In genomic region chr5:109744261-109744660, GRCh38 we compare ENCODE assay signal across 15 cellular contexts. TPM values are rescaled to one million over a fixed set of nuclear protein-coding genes. Genes with fewer than 3 reads are reported as not detected.
A peak's percentile ranks its signal among the peaks of the same experiment; 100 is the strongest.
DNase-seq lines count a peak whose midpoint lies in the region; ATAC-seq and TF ChIP-seq lines count a peak whose summit lies in the region.
"Had no signal": no experiment of that assay in that cellular context is flagged by ENCODE, and none has a peak within 500 bp of the region (broad histone marks: within the 10 kb centered on the region; RNA-seq: fewer than 3 reads in every experiment).

No MANE protein-coding gene starts in this region.

- H3K9me3 ChIP-seq in CD4-positive, alpha-beta T cell (ENCODE audit: control insufficient read depth, low read length) = no peaks in the 10 kb centered on the region
- H3K9me3 ChIP-seq in MG63 = no peaks in the 10 kb centered on the region
- H3K9me3 ChIP-seq in mammary epithelial cell (replicated peaks; ENCODE audit: insufficient read depth, low read length) = no peaks in the 10 kb centered on the region
- H3K9me3 ChIP-seq: Peyer's patch had no signal

- no peak for DNase-seq in CD4-positive, alpha-beta T cell
- DNase-seq in MG63 (peak; percentile 63), mammary epithelial cell (no peak), mesothelial cell of epicardium (ENCODE audit: low spot score in 2 of 2, unreplicated experiment in 2 of 2) (no peak), SW 1271 (lab: John Stamatoyannopoulos, UW) (no peak)
- no peak for DNase-seq in stimulated activated naive CD4-positive, alpha-beta T cell treated with Interleukin-2 at 50 U/mL for 16 hours (lab: John Stamatoyannopoulos, UW)
- DNase-seq: NCI-H2081; NCI-H526 treated with DMSO at 0.1 percent for 48 hours; Peyer's patch; stimulated activated naive CD8-positive, alpha-beta T cell treated with anti-CD3 and anti-CD28 coated beads, Interleukin-15, amount 100 ng/mL, for 72 hours; T-cell; WERI-Rb-1 had no signal

- peak overlapping the region; percentile 43 for H3K27ac Mint-ChIP-seq in CD4-positive, alpha-beta T cell
- peak overlapping the region; percentile 18 for H3K27ac Mint-ChIP-seq in mesothelial cell of epicardium
- H3K27ac Mint-ChIP-seq: activated T-helper 2 cell treated with anti-CD3 and anti-CD28 coated beads, Interferon-gamma antibody, Interleukin-2, Interleukin-4, amounts not matched to agents 10 μg/mL and 5 μg/mL and 100 μg/mL, durations not matched to agents 14 hours and 24 hours and 36 hours; T-cell had no signal

- no peak for ATAC-seq in CD4-positive, alpha-beta T cell (ENCODE audit: poor library complexity)
- ATAC-seq in HG03108 (IDR thresholded peaks at IDR 0.05; ENCODE audit: unreplicated experiment) (no peak), GM21526 (IDR thresholded peaks at IDR 0.05; ENCODE audit: low FRiP score, unreplicated experiment) (no peak)
- ATAC-seq: stimulated activated naive CD8-positive, alpha-beta T cell treated with anti-CD3 and anti-CD28 coated beads, Interleukin-15, amount 100 ng/mL, for 72 hours; T-cell had no signal

- H3K27ac ChIP-seq in CD4-positive, alpha-beta T cell (ENCODE audit: low read depth, low read length) = no peak overlapping the region
- peak overlapping the region; percentile 55 for H3K27ac ChIP-seq in mammary epithelial cell (ENCODE audit: insufficient read depth, low read depth, low read length)
- H3K27ac ChIP-seq: WERI-Rb-1 had no signal

- H3K36me3 Mint-ChIP-seq in CD4-positive, alpha-beta T cell (ENCODE audit: low read depth) = peaks cover 56% of the 10 kb centered on the region
- H3K36me3 Mint-ChIP-seq in mesothelial cell of epicardium = peaks cover 4% of the 10 kb centered on the region

- 96% methylated on average over 2 of the region's 2 CpGs for WGBS in mammary epithelial cell (ENCODE audit: low coverage, missing lambda C conversion rate)

- no peak overlapping the region for H3K4me3 Mint-ChIP-seq in CD4-positive, alpha-beta T cell
- H3K4me3 Mint-ChIP-seq in mesothelial cell of epicardium = no peak overlapping the region
- H3K4me3 Mint-ChIP-seq: stimulated activated naive CD8-positive, alpha-beta T cell treated with anti-CD3 and anti-CD28 coated beads, Interleukin-15, amount 100 ng/mL, for 72 hours; T-cell had no signal

- peaks cover 66% of the 10 kb centered on the region for H3K79me2 ChIP-seq in mammary epithelial cell (ENCODE audit: insufficient read depth, low read length)

- no peaks in the 10 kb centered on the region for H3K27me3 ChIP-seq in CD4-positive, alpha-beta T cell (ENCODE audit: control insufficient read depth, insufficient read depth, low read length)
- H3K27me3 ChIP-seq in MG63 (no peaks in the 10 kb centered on the region), mammary epithelial cell (ENCODE audit: insufficient read depth, low read length) (no peaks in the 10 kb centered on the region)
- H3K27me3 ChIP-seq: Peyer's patch had no signal

- H3K36me3 ChIP-seq in MG63 (peaks cover 4% of the 10 kb centered on the region; the same call in 1 of the 2 replicates), mammary epithelial cell (ENCODE audit: insufficient read depth, low read length) (no peaks in the 10 kb centered on the region)
- H3K36me3 ChIP-seq: Peyer's patch, WERI-Rb-1 had no signal

- H2AFZ ChIP-seq in mammary epithelial cell (ENCODE audit: low read depth, low read length) = no peak overlapping the region

- no peaks in the 10 kb centered on the region for H3K27me3 Mint-ChIP-seq in CD4-positive, alpha-beta T cell
- no peaks in the 10 kb centered on the region for H3K27me3 Mint-ChIP-seq in mesothelial cell of epicardium (ENCODE audit: low read depth)
- H3K27me3 Mint-ChIP-seq: stimulated activated naive CD8-positive, alpha-beta T cell treated with anti-CD3 and anti-CD28 coated beads, Interleukin-15, amount 100 ng/mL, for 72 hours; T-cell had no signal

- POLR2A ChIA-PET in CD4-positive, alpha-beta T cell (lab: Charles Lee) = no interaction called here

- peaks cover 85% of the 10 kb centered on the region for H3K4me1 Mint-ChIP-seq in CD4-positive, alpha-beta T cell (ENCODE audit: low read depth)
- H3K4me1 Mint-ChIP-seq in mesothelial cell of epicardium = peaks cover 40% of the 10 kb centered on the region

- BruUV-seq in mammary epithelial cell (replicated peaks; lab: Mats Ljungman, UMichigan) = TSS peak; percentile 31

- peaks cover 36% of the 10 kb centered on the region for H3K4me1 ChIP-seq in mammary epithelial cell (ENCODE audit: insufficient read depth, low read length)

- intact Hi-C loops in CD4-positive, alpha-beta T cell (cut with DNase I, micrococcal nuclease) = no loop called here
- intact Hi-C loops in mammary epithelial cell (cut with micrococcal nuclease) = loop anchor here (1.0 to 5.0 kb wide), 2 partner anchors 55 to 287 kb away; partner anchors contain the start of gene MAN2A1

- H4K20me1 ChIP-seq in mammary epithelial cell (ENCODE audit: insufficient read depth, low read length) = no peaks in the 10 kb centered on the region

- H3K9ac ChIP-seq in mammary epithelial cell (ENCODE audit: insufficient read depth, low read length) = no peak overlapping the region

- no peaks in the 10 kb centered on the region for H3K9me3 Mint-ChIP-seq in CD4-positive, alpha-beta T cell
- H3K9me3 Mint-ChIP-seq in mesothelial cell of epicardium = peaks cover 8% of the 10 kb centered on the region
- H3K9me3 Mint-ChIP-seq: activated T-helper 2 cell treated with anti-CD3 and anti-CD28 coated beads, Interferon-gamma antibody, Interleukin-2, Interleukin-4, amounts not matched to agents 10 μg/mL and 5 μg/mL and 100 μg/mL, durations not matched to agents 14 hours and 24 hours and 36 hours; stimulated activated naive CD8-positive, alpha-beta T cell treated with anti-CD3 and anti-CD28 coated beads, Interleukin-15, amount 100 ng/mL, for 72 hours had no signal

- no peak for TF ChIP-seq CTCF in CD4-positive, alpha-beta T cell (IDR thresholded peaks at IDR 0.05)
- TF ChIP-seq CTCF in mammary epithelial cell (conservative IDR thresholded peaks at IDR 0.05 in 1 of 2, IDR thresholded peaks at IDR 0.05 in 1 of 2; ENCODE audit: extremely low read depth in 1 of 2, insufficient read depth in 1 of 2, low read depth in 1 of 2, low read length in 2 of 2) = no peak
- TF ChIP-seq CTCF in mesothelial cell of epicardium (IDR thresholded peaks at IDR 0.05; ENCODE audit: unreplicated experiment) = no peak

- dilution Hi-C loops in mammary epithelial cell (cut with HindIII; ENCODE audit: low sequenced_read_pairs) = no loop called here

- H3K4me3 ChIP-seq in MG63 = no peak overlapping the region
- no peak overlapping the region for H3K4me3 ChIP-seq in mammary epithelial cell (replicated peaks in 1 of 3; ENCODE audit: insufficient read depth in 1 of 3, low read depth in 2 of 3, low read length in 3 of 3)
- H3K4me3 ChIP-seq: Peyer's patch had no signal

- in situ Hi-C loops in mammary epithelial cell (cut with MboI; ENCODE audit: low sequenced_read_pairs in 2 of 2) = no loop called here

- peak overlapping the region; percentile 21 for H3K4me2 ChIP-seq in mammary epithelial cell (ENCODE audit: insufficient read depth, low read depth, low read length)

- CTCF ChIA-PET in CD4-positive, alpha-beta T cell (lab: Charles Lee) = no interaction called here
- CTCF ChIA-PET in mammary epithelial cell (lab: Charles Lee; ENCODE audit: low non-redundant PET) = no interaction called here

RNA-seq across cellular contexts. Expression of gene MAN2A1, which starts 54.5 kb away (rescaled TPM):
- total RNA-seq in CD4-positive, alpha-beta T cell = 10 to 100 TPM; 50.6 to 52.7 TPM
- 60.3 and 67.9 TPM in 2 replicates for total RNA-seq in MG63 (2014; rRNA removed; shearing (Covaris generic); ENCODE audit: low replicate concordance)
- total RNA-seq in mammary epithelial cell (10 to 100 TPM; 54.4 to 97.4 TPM), mesothelial cell of epicardium (19.1 to 21.3 TPM (median 20.0 TPM) in 3 replicates)
- polyA plus RNA-seq in mammary epithelial cell = 17.9 TPM
- polyA minus RNA-seq in mammary epithelial cell = 33.9 TPM
